Comparison of ENCODE assay signal across 2 cellular contexts in genomic region chr14:75523771-75524171, GRCh38.
TF ChIP-seq lines count a peak whose summit lies in the region.

No MANE protein-coding gene starts in this region.

TF ChIP-seq in liver, 16 proteins besides CTCF, POLR2A, EP300 and RAD21 (continued from another document):
- no peak for TF ChIP-seq GABPA (IDR thresholded peaks at IDR 0.05 in 1 of 2, conservative IDR thresholded peaks at IDR 0.05 in 1 of 2)

TF ChIP-seq in HepG2, 621 proteins besides CTCF, POLR2A, EP300 and RAD21:
- TF ChIP-seq, protein P1, sequence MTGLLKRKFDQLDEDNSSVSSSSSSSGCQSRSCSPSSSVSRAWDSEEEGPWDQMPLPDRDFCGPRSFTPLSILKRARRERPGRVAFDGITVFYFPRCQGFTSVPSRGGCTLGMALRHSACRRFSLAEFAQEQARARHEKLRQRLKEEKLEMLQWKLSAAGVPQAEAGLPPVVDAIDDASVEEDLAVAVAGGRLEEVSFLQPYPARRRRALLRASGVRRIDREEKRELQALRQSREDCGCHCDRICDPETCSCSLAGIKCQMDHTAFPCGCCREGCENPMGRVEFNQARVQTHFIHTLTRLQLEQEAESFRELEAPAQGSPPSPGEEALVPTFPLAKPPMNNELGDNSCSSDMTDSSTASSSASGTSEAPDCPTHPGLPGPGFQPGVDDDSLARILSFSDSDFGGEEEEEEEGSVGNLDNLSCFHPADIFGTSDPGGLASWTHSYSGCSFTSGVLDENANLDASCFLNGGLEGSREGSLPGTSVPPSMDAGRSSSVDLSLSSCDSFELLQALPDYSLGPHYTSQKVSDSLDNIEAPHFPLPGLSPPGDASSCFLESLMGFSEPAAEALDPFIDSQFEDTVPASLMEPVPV (CRISPR knock-in tag; IDR thresholded peaks at IDR 0.05): no peak
- no peak for TF ChIP-seq ZNF546 (CRISPR knock-in tag; conservative IDR thresholded peaks at IDR 0.05)
- TF ChIP-seq, protein P2, sequence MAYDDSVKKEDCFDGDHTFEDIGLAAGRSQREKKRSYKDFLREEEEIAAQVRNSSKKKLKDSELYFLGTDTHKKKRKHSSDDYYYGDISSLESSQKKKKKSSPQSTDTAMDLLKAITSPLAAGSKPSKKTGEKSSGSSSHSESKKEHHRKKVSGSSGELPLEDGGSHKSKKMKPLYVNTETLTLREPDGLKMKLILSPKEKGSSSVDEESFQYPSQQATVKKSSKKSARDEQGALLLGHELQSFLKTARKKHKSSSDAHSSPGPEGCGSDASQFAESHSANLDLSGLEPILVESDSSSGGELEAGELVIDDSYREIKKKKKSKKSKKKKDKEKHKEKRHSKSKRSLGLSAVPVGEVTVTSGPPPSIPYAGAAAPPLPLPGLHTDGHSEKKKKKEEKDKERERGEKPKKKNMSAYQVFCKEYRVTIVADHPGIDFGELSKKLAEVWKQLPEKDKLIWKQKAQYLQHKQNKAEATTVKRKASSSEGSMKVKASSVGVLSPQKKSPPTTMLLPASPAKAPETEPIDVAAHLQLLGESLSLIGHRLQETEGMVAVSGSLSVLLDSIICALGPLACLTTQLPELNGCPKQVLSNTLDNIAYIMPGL (CRISPR knock-in tag; IDR thresholded peaks at IDR 0.05; ENCODE audit: borderline replicate concordance in 1 of 2, low read depth in 1 of 2): no peak
- TF ChIP-seq SNAI1 (CRISPR knock-in tag; IDR thresholded peaks at IDR 0.05; ENCODE audit: borderline replicate concordance): no peak
- no peak for TF ChIP-seq ISX (CRISPR knock-in tag; conservative IDR thresholded peaks at IDR 0.05)
- no peak for TF ChIP-seq NCOA2 (CRISPR knock-in tag; IDR thresholded peaks at IDR 0.05)
- TF ChIP-seq FOSL2 (CRISPR knock-in tag; IDR thresholded peaks at IDR 0.05): no peak
- no peak for TF ChIP-seq ZFP82 (CRISPR knock-in tag; IDR thresholded peaks at IDR 0.05; ENCODE audit: borderline replicate concordance)
- no peak for TF ChIP-seq FOXP1 (IDR thresholded peaks at IDR 0.05)
- no peak for TF ChIP-seq FOXP1 (CRISPR knock-in tag; IDR thresholded peaks at IDR 0.05)
- TF ChIP-seq MAFK (conservative IDR thresholded peaks at IDR 0.05 in 1 of 2, IDR thresholded peaks at IDR 0.05 in 1 of 2; ENCODE audit: low read length in 2 of 2): no peak
- TF ChIP-seq NCOA5 (CRISPR knock-in tag; IDR thresholded peaks at IDR 0.05): no peak
- TF ChIP-seq TBP (CRISPR knock-in tag; IDR thresholded peaks at IDR 0.05): no peak
- TF ChIP-seq THAP11 (CRISPR knock-in tag; IDR thresholded peaks at IDR 0.05): no peak
- TF ChIP-seq ZFP36 (IDR thresholded peaks at IDR 0.05; ENCODE audit: borderline replicate concordance, low read depth, low read length, partially characterized antibody): no peak
- no peak for TF ChIP-seq ZNF362 (CRISPR knock-in tag; IDR thresholded peaks at IDR 0.05; ENCODE audit: borderline replicate concordance)
- no peak for TF ChIP-seq ZZZ3 (CRISPR knock-in tag; IDR thresholded peaks at IDR 0.05; ENCODE audit: borderline replicate concordance)
